Comparison of ENCODE assay signal across 1 cellular context in genomic region chr6:89610149-89610642, GRCh38.
TF ChIP-seq lines count a peak whose summit lies in the region.

No MANE protein-coding gene starts in this region.

TF ChIP-seq in K562, 482 proteins besides CTCF, POLR2A, EP300 and RAD21 (continued from another document):
- TF ChIP-seq, protein P1, sequence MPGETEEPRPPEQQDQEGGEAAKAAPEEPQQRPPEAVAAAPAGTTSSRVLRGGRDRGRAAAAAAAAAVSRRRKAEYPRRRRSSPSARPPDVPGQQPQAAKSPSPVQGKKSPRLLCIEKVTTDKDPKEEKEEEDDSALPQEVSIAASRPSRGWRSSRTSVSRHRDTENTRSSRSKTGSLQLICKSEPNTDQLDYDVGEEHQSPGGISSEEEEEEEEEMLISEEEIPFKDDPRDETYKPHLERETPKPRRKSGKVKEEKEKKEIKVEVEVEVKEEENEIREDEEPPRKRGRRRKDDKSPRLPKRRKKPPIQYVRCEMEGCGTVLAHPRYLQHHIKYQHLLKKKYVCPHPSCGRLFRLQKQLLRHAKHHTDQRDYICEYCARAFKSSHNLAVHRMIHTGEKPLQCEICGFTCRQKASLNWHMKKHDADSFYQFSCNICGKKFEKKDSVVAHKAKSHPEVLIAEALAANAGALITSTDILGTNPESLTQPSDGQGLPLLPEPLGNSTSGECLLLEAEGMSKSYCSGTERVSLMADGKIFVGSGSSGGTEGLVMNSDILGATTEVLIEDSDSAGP (CRISPR knock-in tag; IDR thresholded peaks at IDR 0.05) = no peak
